16 cellular contexts compared by ENCODE assay signal in the genomic region with DNA sequence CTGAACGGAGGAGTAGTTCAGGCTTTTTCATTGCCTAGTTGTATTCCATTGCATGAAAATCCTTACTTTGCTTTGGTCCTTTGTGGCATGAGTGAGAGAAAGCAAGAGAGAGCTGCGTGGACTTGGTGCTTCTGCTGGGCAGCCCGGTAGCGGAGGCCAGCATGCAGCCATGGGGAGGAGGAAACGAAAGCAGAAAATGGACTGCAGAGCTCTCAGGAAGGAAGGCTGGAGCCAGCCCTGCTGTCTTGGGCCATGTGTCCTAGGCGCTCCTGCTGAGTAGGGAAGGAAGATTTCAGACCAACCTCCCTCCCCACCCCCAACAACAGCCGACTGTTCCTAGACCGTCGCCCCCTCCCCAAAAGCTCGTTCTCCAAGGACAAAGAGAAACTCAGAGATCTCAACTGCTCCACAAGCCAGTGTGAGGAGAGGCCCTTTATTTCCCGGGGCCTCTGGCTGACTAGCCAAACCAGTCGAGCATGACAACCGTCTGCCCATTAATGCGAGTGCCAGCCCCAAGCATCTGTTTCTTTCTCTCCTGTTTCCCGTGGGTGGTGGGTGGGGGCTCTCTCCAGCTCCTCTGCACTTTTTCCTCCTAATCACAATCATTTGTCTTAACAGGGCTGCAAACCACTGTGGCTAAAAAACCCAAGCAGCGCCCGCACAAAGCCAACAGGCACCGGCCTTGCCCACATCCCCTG.
DNase-seq lines count a peak whose midpoint lies in the region; ATAC-seq and TF ChIP-seq lines count a peak whose summit lies in the region.
"Had no signal": no experiment of that assay in that cellular context is flagged by ENCODE, and none has a peak within 500 bp of the region (broad histone marks: within the 10 kb centered on the region; RNA-seq: fewer than 3 reads in every experiment).

No MANE protein-coding gene starts in this region.

- WGBS in H9 (ENCODE audit: extremely low coverage, insufficient read length, low lambda C conversion rate): no CpG with 5 or more reads among the region's 18 CpGs

- no peak overlapping the region for H2BK120ac ChIP-seq in H9 (ENCODE audit: low read depth, low read length, poor library complexity, severe bottlenecking)

- peaks cover 7 to 26% (median 22%) of the 10 kb centered on the region in 3 experiments; a peak in 5 of 7 replicates for H3K36me3 Mint-ChIP-seq in H9 (ENCODE audit: insufficient read depth in 1 of 3, low read depth in 3 of 3)
- H3K36me3 Mint-ChIP-seq in activated naive CD8-positive, alpha-beta T cell treated with anti-CD3 and anti-CD28 coated beads for 36 hours: no peaks in the 10 kb centered on the region
- H3K36me3 Mint-ChIP-seq: memory B cell; stimulated activated memory B cell treated with anti-CD40 and anti-IgM and Interleukin-4, amounts not matched to agents 10 μg/mL and 1 μg/mL and 100 μg/mL, for 72 hours had no signal

- H3K9me3 Mint-ChIP-seq in H9: peaks cover 0 to 6% of the 10 kb centered on the region in 2 experiments; a peak in 2 of 5 replicates
- no peaks in the 10 kb centered on the region for H3K9me3 Mint-ChIP-seq in activated naive CD8-positive, alpha-beta T cell treated with anti-CD3 and anti-CD28 coated beads for 36 hours
- H3K9me3 Mint-ChIP-seq: activated CD8-positive, alpha-beta T cell treated with anti-CD3 and anti-CD28 coated beads for 36 hours; memory B cell; stimulated activated memory B cell treated with anti-CD40 and anti-IgM and Interleukin-4, amounts not matched to agents 10 μg/mL and 1 μg/mL and 100 μg/mL, for 72 hours; T-helper 2 cell treated with Interferon-gamma antibody and Interleukin-4, amounts not matched to agents 5 μg/mL and 100 μg/mL, for 36 hours had no signal

- H3K4me1 ChIP-seq in H9 (ENCODE audit: insufficient read depth, low read length) (peaks cover 11% of the 10 kb centered on the region), left lung (no peaks in the 10 kb centered on the region)

- peak overlapping the region; percentile 70 for H2AK5ac ChIP-seq in H9 (ENCODE audit: insufficient read length, low read length)

- H2BK15ac ChIP-seq in H9 (ENCODE audit: low read depth, low read length): no peak overlapping the region

- H3K4ac ChIP-seq in H9 (ENCODE audit: low read depth, low read length): no peak overlapping the region

- peak; percentile 6 for DNase-seq in ACHN
- DNase-seq in H9: no peak
- peak; percentile 70 for DNase-seq in WERI-Rb-1
- DNase-seq in left lung: no peak
- DNase-seq in activated naive CD8-positive, alpha-beta T cell treated with anti-CD3 and anti-CD28 coated beads for 36 hours: no peak
- no peak for DNase-seq in T-helper 9 cell
- DNase-seq in activated naive CD4-positive, alpha-beta T cell treated with anti-CD3 and anti-CD28 coated beads, Interleukin-2, amount 50 U/mL, for 16 hours: no peak
- DNase-seq: activated CD8-positive, alpha-beta T cell treated with anti-CD3 and anti-CD28 coated beads for 36 hours; activated gamma-delta T cell; NCI-H2029 treated with DMSO at 0.1 percent for 48 hours; stimulated activated CD4-positive, alpha-beta T cell treated with anti-CD3 and anti-CD28 coated beads, Interleukin-4, amount 100 ng/mL, for 1 hour had no signal

- H3K14ac ChIP-seq in H9 (ENCODE audit: insufficient read depth, low read length): no peak overlapping the region; the same call in 1 of the 2 replicates

- H3K56ac ChIP-seq in H9 (ENCODE audit: insufficient read length, low read depth, low read length): no peak overlapping the region

- peaks cover 10% of the 10 kb centered on the region; the same call in 1 of the 2 replicates for H3K79me2 ChIP-seq in H9 (ENCODE audit: insufficient read depth, low read length)
- H3K79me2 ChIP-seq: hepatocyte had no signal

- H3K4me3 ChIP-seq in WERI-Rb-1 (ENCODE audit: low read depth, low read length): no peak overlapping the region
- H3K4me3 ChIP-seq in left lung: no peak overlapping the region
- H3K4me3 ChIP-seq: hepatocyte had no signal

- H3K79me1 ChIP-seq in H9 (ENCODE audit: insufficient read depth, low read depth, low read length, poor library complexity, severe bottlenecking): no peaks in the 10 kb centered on the region

- no peak overlapping the region for H4K91ac ChIP-seq in H9 (ENCODE audit: insufficient read length, low read depth, low read length)

- H3K18ac ChIP-seq in H9 (ENCODE audit: insufficient read length, low read depth, low read length): peak overlapping the region; percentile 35

- no peak overlapping the region for H3K23ac ChIP-seq in H9 (ENCODE audit: insufficient read length, low read depth, low read length)

- H2AFZ ChIP-seq in H9 (ENCODE audit: low read length): no peak overlapping the region
- H2AFZ ChIP-seq: hepatocyte had no signal

- H3K27me3 ChIP-seq in H9 (ENCODE audit: insufficient read depth, low read length) (no peaks in the 10 kb centered on the region; the same call in 1 of the 2 replicates), WERI-Rb-1 (ENCODE audit: insufficient read depth, low read depth, severe bottlenecking) (no peaks in the 10 kb centered on the region), left lung (no peaks in the 10 kb centered on the region)
- H3K27me3 ChIP-seq: hepatocyte had no signal

- ATAC-seq in left lung: peak; percentile 10
- ATAC-seq in HG02610 (IDR thresholded peaks at IDR 0.05; ENCODE audit: unreplicated experiment): no peak
- ATAC-seq: activated CD8-positive, alpha-beta T cell treated with anti-CD3 and anti-CD28 coated beads for 36 hours; stimulated activated memory B cell treated with anti-CD40 and anti-IgM and Interleukin-4, amounts not matched to agents 10 μg/mL and 1 μg/mL and 100 μg/mL, for 72 hours had no signal

- intact Hi-C loops in left lung (cut with DNase I): no loop called here

- no peak overlapping the region for H3K4me3 Mint-ChIP-seq in H9
- no peak overlapping the region for H3K4me3 Mint-ChIP-seq in activated naive CD8-positive, alpha-beta T cell treated with anti-CD3 and anti-CD28 coated beads for 36 hours
- H3K4me3 Mint-ChIP-seq: activated CD8-positive, alpha-beta T cell treated with anti-CD3 and anti-CD28 coated beads for 36 hours; memory B cell; stimulated activated memory B cell treated with anti-CD40 and anti-IgM and Interleukin-4, amounts not matched to agents 10 μg/mL and 1 μg/mL and 100 μg/mL, for 72 hours; T-helper 2 cell treated with Interferon-gamma antibody and Interleukin-4, amounts not matched to agents 5 μg/mL and 100 μg/mL, for 36 hours had no signal

- no peak overlapping the region for H4K8ac ChIP-seq in H9 (replicated peaks; ENCODE audit: insufficient read length, low read depth, low read length)

- H3K27ac ChIP-seq in H9 (ENCODE audit: insufficient read length, low read depth, low read length) (no peak overlapping the region), WERI-Rb-1 (peak overlapping the region; percentile 94), left lung (no peak overlapping the region)
- H3K27ac ChIP-seq: hepatocyte had no signal

- peak overlapping the region; percentile 85 to 87 (median 86); a peak in 5 of 7 replicates for H3K27ac Mint-ChIP-seq in H9
- H3K27ac Mint-ChIP-seq in activated naive CD8-positive, alpha-beta T cell treated with anti-CD3 and anti-CD28 coated beads for 36 hours: no peak overlapping the region
- H3K27ac Mint-ChIP-seq: activated CD8-positive, alpha-beta T cell treated with anti-CD3 and anti-CD28 coated beads for 36 hours; memory B cell; stimulated activated memory B cell treated with anti-CD40 and anti-IgM and Interleukin-4, amounts not matched to agents 10 μg/mL and 1 μg/mL and 100 μg/mL, for 72 hours; T-helper 2 cell treated with Interferon-gamma antibody and Interleukin-4, amounts not matched to agents 5 μg/mL and 100 μg/mL, for 36 hours had no signal

- H3K4me1 Mint-ChIP-seq in H9: peaks cover 63 to 72% of the 10 kb centered on the region in 2 experiments
- no peaks in the 10 kb centered on the region for H3K4me1 Mint-ChIP-seq in activated naive CD8-positive, alpha-beta T cell treated with anti-CD3 and anti-CD28 coated beads for 36 hours
- H3K4me1 Mint-ChIP-seq: memory B cell; stimulated activated memory B cell treated with anti-CD40 and anti-IgM and Interleukin-4, amounts not matched to agents 10 μg/mL and 1 μg/mL and 100 μg/mL, for 72 hours had no signal

- H3K9me3 ChIP-seq in H9 (ENCODE audit: control insufficient read depth, low read depth, low read length) (no peaks in the 10 kb centered on the region), WERI-Rb-1 (ENCODE audit: severe bottlenecking) (no peaks in the 10 kb centered on the region), left lung (no peaks in the 10 kb centered on the region)

- H2BK12ac ChIP-seq in H9 (ENCODE audit: insufficient read length, low read depth, low read length): peak overlapping the region; percentile 41

- H4K5ac ChIP-seq in H9 (ENCODE audit: insufficient read length, low read depth, low read length): no peak overlapping the region

- no peak overlapping the region for H3K4me2 ChIP-seq in H9 (ENCODE audit: insufficient read depth, insufficient read length, low read length)
- H3K4me2 ChIP-seq: hepatocyte had no signal

- H3K23me2 ChIP-seq in H9 (ENCODE audit: insufficient read length, low read depth, low read length, poor library complexity, severe bottlenecking): no peaks in the 10 kb centered on the region

- H3K27me3 Mint-ChIP-seq in H9 (ENCODE audit: low read depth): no peaks in the 10 kb centered on the region; the same call in 1 of the 2 replicates
- H3K27me3 Mint-ChIP-seq in activated naive CD8-positive, alpha-beta T cell treated with anti-CD3 and anti-CD28 coated beads for 36 hours: peaks cover 6% of the 10 kb centered on the region

- H3K9ac ChIP-seq in H9 (ENCODE audit: extremely low read depth, insufficient read length, low read length): no peak overlapping the region

- no peak overlapping the region for H3T11ph ChIP-seq in H9 (ENCODE audit: low read length)

- H3K36me3 ChIP-seq in WERI-Rb-1 (no peaks in the 10 kb centered on the region), left lung (no peaks in the 10 kb centered on the region)

- no peak overlapping the region for H2BK20ac ChIP-seq in H9 (ENCODE audit: low read depth, low read length, poor library complexity, severe bottlenecking)

- H2BK5ac ChIP-seq in H9 (ENCODE audit: insufficient read length, low read length): no peak overlapping the region

- H4K20me1 ChIP-seq in H9 (ENCODE audit: control insufficient read depth, insufficient read depth, insufficient read length): peaks cover 2% of the 10 kb centered on the region

- in situ Hi-C loops in ACHN (cut with HindIII; ENCODE audit: low pct_ligation_motif_present, low pct_unique_long_range_greater_than_20kb, low sequenced_read_pairs): no loop called here

- TF ChIP-seq CTCF in H9 (conservative IDR thresholded peaks at IDR 0.05): no peak
- no peak for TF ChIP-seq CTCF in WERI-Rb-1 (IDR thresholded peaks at IDR 0.05; ENCODE audit: low read depth, low read length)
- no peak for TF ChIP-seq CTCF in left lung (IDR thresholded peaks at IDR 0.05)

Comparison
In these comparisons a context has a peak if more than half of its experiments do, and no peak if none do; other contexts are left out.
1. DNase-seq: peak in ACHN (single experiment) and WERI-Rb-1 (single experiment); none in H9 (single experiment), left lung (0 of 2), activated naive CD8-positive, alpha-beta T cell treated with anti-CD3 and anti-CD28 coated beads for 36 hours (single experiment), T-helper 9 cell (single experiment) and activated naive CD4-positive, alpha-beta T cell treated with anti-CD3 and anti-CD28 coated beads, Interleukin-2, amount 50 U/mL, for 16 hours (single experiment).